In genomic region chr4:127400736-127401346, GRCh38 we compare ENCODE assay signal across 8 cellular contexts.
A peak's percentile ranks its signal among the peaks of the same experiment; 100 is the strongest.
DNase-seq lines count a peak whose midpoint lies in the region; ATAC-seq lines count a peak whose summit lies in the region.

No MANE protein-coding gene starts in this region.

- ATAC-seq in GM18868 (IDR thresholded peaks at IDR 0.05; ENCODE audit: unreplicated experiment) = peak; percentile 94
- peak; percentile 58 for ATAC-seq in HG03060 (IDR thresholded peaks at IDR 0.05; ENCODE audit: low read depth, unreplicated experiment)

- DNase-seq in D341Med (ENCODE audit: low spot score) (peak; percentile 59), NCI-H526 (lab: John Stamatoyannopoulos, UW) (peak; percentile 35 to 76), astrocyte of the hippocampus (ENCODE audit: low read depth, low spot score) (peak; percentile 83), inferior parietal cortex (ENCODE audit: extremely low spot score) (peak; percentile 25), stromal cell of bone marrow (ENCODE audit: low read depth) (peak; percentile 80), 8988T (no peak)
